8 cellular contexts compared by ENCODE assay signal in the genomic region with DNA sequence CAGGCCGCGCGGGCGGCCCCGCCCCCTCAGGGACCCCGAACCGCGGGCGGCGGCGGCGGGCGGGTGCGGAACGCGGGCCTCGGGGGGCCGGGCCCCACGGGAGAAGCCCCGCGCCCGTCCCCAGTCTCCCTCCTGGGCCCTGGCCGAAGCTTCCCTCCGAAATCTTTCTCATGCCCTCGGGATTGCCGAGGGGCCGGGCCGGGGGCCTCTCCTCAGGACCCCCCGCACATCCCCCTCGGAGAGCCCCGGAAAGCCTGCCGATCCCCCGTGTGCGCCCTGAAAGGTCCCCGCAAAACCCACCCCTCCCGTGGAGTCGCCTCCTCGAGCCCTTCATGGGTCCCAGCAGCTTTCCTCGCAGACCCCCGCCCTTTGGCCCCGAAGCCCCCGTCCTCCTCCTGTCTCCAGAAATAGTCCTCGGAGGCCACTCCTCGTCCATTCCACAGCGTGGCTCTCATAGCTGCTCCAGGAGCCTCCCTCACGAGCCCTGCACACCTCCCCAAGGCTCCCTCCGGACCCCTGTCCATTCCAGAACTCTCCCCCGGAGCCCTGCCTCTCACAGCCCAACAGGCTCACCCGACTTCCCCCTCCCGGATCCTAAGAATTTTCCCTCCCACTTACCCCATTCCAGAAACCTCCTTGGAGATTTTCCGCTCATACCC. TPM values are rescaled to one million over a fixed set of nuclear protein-coding genes. Genes with fewer than 3 reads are reported as not detected.
DNase-seq lines count a peak whose midpoint lies in the region; ATAC-seq and TF ChIP-seq lines count a peak whose summit lies in the region.

No MANE protein-coding gene starts in this region.

- peaks cover 7% of the 10 kb centered on the region for H3K36me3 Mint-ChIP-seq in activated CD4-positive, alpha-beta T cell treated with anti-CD3 and anti-CD28 coated beads for 36 hours (ENCODE audit: low read depth)

- peaks cover 2 to 60% (median 50%) of the 10 kb centered on the region in 9 donors for H3K4me1 ChIP-seq in heart right ventricle

- TF ChIP-seq CTCF in heart right ventricle (IDR thresholded peaks at IDR 0.05) (no peak), retinal pigment epithelial cell (conservative IDR thresholded peaks at IDR 0.05; ENCODE audit: low read depth, low read length) (no peak)

- intact Hi-C loops in activated CD4-positive, alpha-beta T cell treated with anti-CD3 and anti-CD28 coated beads for 36 hours (cut with DNase I, micrococcal nuclease): loop anchor here (1.0 to 5.0 kb wide), 14 partner anchors 9 to 492 kb away; a partner anchor contains a TSS
- intact Hi-C loops in heart right ventricle (cut with DNase I): loop anchor here in 5 of 10 donors (2.0 to 5.0 kb wide), 6 partner anchors 45 to 215 kb away; a partner anchor contains a TSS

- no peaks in the 10 kb centered on the region for H3K9me3 Mint-ChIP-seq in activated CD4-positive, alpha-beta T cell treated with anti-CD3 and anti-CD28 coated beads for 36 hours (ENCODE audit: low read depth)

- peak overlapping the region; percentile 19 for H3K27ac Mint-ChIP-seq in activated CD4-positive, alpha-beta T cell treated with anti-CD3 and anti-CD28 coated beads for 36 hours

- peaks cover 0 to 26% (median 0%) of the 10 kb centered on the region in 9 donors for H3K36me3 ChIP-seq in heart right ventricle

- peak overlapping the region; percentile 79 for H3K4me3 Mint-ChIP-seq in activated CD4-positive, alpha-beta T cell treated with anti-CD3 and anti-CD28 coated beads for 36 hours

- H3K9me3 ChIP-seq in heart right ventricle: no peaks in the 10 kb centered on the region

- 2 to 3% methylated on average over 34 to 42 of the region's 51 CpGs for WGBS in heart right ventricle, 2 donors

- DNase-seq in activated CD4-positive, alpha-beta T cell treated with anti-CD3 and anti-CD28 coated beads for 36 hours: no peak
- no peak for DNase-seq in activated CD4-positive, alpha-beta T cell treated with anti-CD3 and anti-CD28 coated beads, Interleukin-2, amount 50 U/mL, for 4 hours
- peak; percentile 26 for DNase-seq in activated CD8-positive, alpha-beta memory T cell treated with anti-CD3 and anti-CD28 coated beads, Interleukin-2, amount 50 U/mL, for 4 hours
- DNase-seq in heart right ventricle (peak; percentile 28), retinal pigment epithelial cell (ENCODE audit: low read depth) (no peak), mesenteric fat pad (ENCODE audit: low spot score) (no peak), SK-N-DZ (ENCODE audit: low spot score) (no peak)
- no peak for DNase-seq in effector CD8-positive, alpha-beta T cell (lab: John Stamatoyannopoulos, UW)

- H3K4me3 ChIP-seq in heart right ventricle: peak overlapping the region; percentile 60 to 97 (median 82)
- peak overlapping the region; percentile 82 for H3K4me3 ChIP-seq in retinal pigment epithelial cell (ENCODE audit: low read length)

- CTCF ChIA-PET in activated CD4-positive, alpha-beta T cell treated with anti-CD3 and anti-CD28 coated beads for 36 hours (lab: Charles Lee): interaction anchor here (1.0 to 2.6 kb wide), 6 partner anchors 8 to 126 kb away, joined by 3 to 9 read pairs (median 4); a partner anchor contains a TSS

- peak overlapping the region; percentile 44 to 91 (median 82) for H3K27ac ChIP-seq in heart right ventricle

- H3K4me1 Mint-ChIP-seq in activated CD4-positive, alpha-beta T cell treated with anti-CD3 and anti-CD28 coated beads for 36 hours: peaks cover 69% of the 10 kb centered on the region

- no peaks in the 10 kb centered on the region for H3K27me3 Mint-ChIP-seq in activated CD4-positive, alpha-beta T cell treated with anti-CD3 and anti-CD28 coated beads for 36 hours

- POLR2A ChIA-PET in activated CD4-positive, alpha-beta T cell treated with anti-CD3 and anti-CD28 coated beads for 36 hours (lab: Charles Lee): interaction anchor here (0.6 to 1.4 kb wide), 8 partner anchors 8 to 103 kb away, joined by 3 to 12 read pairs (median 4); a partner anchor contains a TSS

- no peak for ATAC-seq in activated CD4-positive, alpha-beta T cell treated with anti-CD3 and anti-CD28 coated beads for 36 hours
- ATAC-seq in heart right ventricle: no peak

- H3K27me3 ChIP-seq in heart right ventricle: no peaks in the 10 kb centered on the region

RNA-seq across cellular contexts. Expression of a gene that starts 0.6 kb away (rescaled TPM):
- total RNA-seq in activated CD4-positive, alpha-beta T cell treated with anti-CD3 and anti-CD28 coated beads for 36 hours: 10 to 100 TPM; 45.2 to 46.9 TPM
- total RNA-seq in heart right ventricle (10 to 100 TPM; 35.5 to 60.4 (median 47.2) TPM), mesenteric fat pad (82.3 TPM)
- 10 to 100 TPM; 59.2 to 92.8 TPM for polyA plus RNA-seq in heart right ventricle
- polyA plus RNA-seq in SK-N-DZ (2014; cell fraction: cytosol; rRNA removed): 59.3 and 63.7 TPM in 2 replicates
- 22.7 and 55.0 TPM in 2 replicates for polyA plus RNA-seq in SK-N-DZ (2014; cell fraction: nucleus; rRNA removed)

RNA-seq across cellular contexts. Expression of a gene that starts 6.9 kb away (rescaled TPM):
- total RNA-seq in activated CD4-positive, alpha-beta T cell treated with anti-CD3 and anti-CD28 coated beads for 36 hours: 100 to 1,000 TPM; 231 to 333 TPM
- 10 to 100 TPM in 5 of 10 donors, 1 to 10 TPM in 5; 6.9 to 64.2 (median 11.1) TPM for total RNA-seq in heart right ventricle
- polyA plus RNA-seq in heart right ventricle: 10 to 100 TPM; 26.9 to 39.6 TPM
- 119 TPM for total RNA-seq in mesenteric fat pad
- not detected in 2 replicates for polyA plus RNA-seq in SK-N-DZ (2014; cell fraction: cytosol; rRNA removed)
- not detected in 2 replicates for polyA plus RNA-seq in SK-N-DZ (2014; cell fraction: nucleus; rRNA removed)

RNA-seq across cellular contexts. Expression of a gene that starts 22.1 kb away (rescaled TPM):
- 1 to 10 TPM; 5.3 to 5.4 TPM for total RNA-seq in activated CD4-positive, alpha-beta T cell treated with anti-CD3 and anti-CD28 coated beads for 36 hours
- total RNA-seq in heart right ventricle (under 1 TPM in 9 of 10 donors, not detected in 1; 0.07 to 0.42 (median 0.32) TPM), mesenteric fat pad (1.1 TPM)
- under 1 TPM; 0.14 to 0.29 TPM for polyA plus RNA-seq in heart right ventricle
- 1.9 and 3.1 TPM in 2 replicates for polyA plus RNA-seq in SK-N-DZ (2014; cell fraction: cytosol; rRNA removed)
- polyA plus RNA-seq in SK-N-DZ (2014; cell fraction: nucleus; rRNA removed): 1.2 and 1.7 TPM in 2 replicates

RNA-seq across cellular contexts. Expression of a gene that starts 46.6 kb away (rescaled TPM):
- under 1 TPM; 0.50 to 0.51 TPM for total RNA-seq in activated CD4-positive, alpha-beta T cell treated with anti-CD3 and anti-CD28 coated beads for 36 hours
- not detected for total RNA-seq in heart right ventricle
- not detected for polyA plus RNA-seq in heart right ventricle
- not detected for total RNA-seq in mesenteric fat pad
- not detected in 2 replicates for polyA plus RNA-seq in SK-N-DZ (2014; cell fraction: cytosol; rRNA removed)
- polyA plus RNA-seq in SK-N-DZ (2014; cell fraction: nucleus; rRNA removed): not detected in 2 replicates

RNA-seq across cellular contexts. Expression of a gene that starts 48.1 kb away (rescaled TPM):
- total RNA-seq in activated CD4-positive, alpha-beta T cell treated with anti-CD3 and anti-CD28 coated beads for 36 hours: 10 to 100 TPM; 40.4 to 54.2 TPM
- total RNA-seq in heart right ventricle (10 to 100 TPM; 34.3 to 46.4 (median 38.8) TPM), mesenteric fat pad (29.7 TPM)
- polyA plus RNA-seq in heart right ventricle: 10 to 100 TPM; 24.1 to 48.2 TPM
- 22.7 and 24.5 TPM in 2 replicates for polyA plus RNA-seq in SK-N-DZ (2014; cell fraction: cytosol; rRNA removed)
- 20.1 and 24.0 TPM in 2 replicates for polyA plus RNA-seq in SK-N-DZ (2014; cell fraction: nucleus; rRNA removed)

Comparison
In these comparisons a context has a peak if more than half of its experiments do, and no peak if none do; other contexts are left out.
1. DNase-seq: peak in activated CD8-positive, alpha-beta memory T cell treated with anti-CD3 and anti-CD28 coated beads, Interleukin-2, amount 50 U/mL, for 4 hours (single experiment) and heart right ventricle (2 of 2); none in activated CD4-positive, alpha-beta T cell treated with anti-CD3 and anti-CD28 coated beads for 36 hours (single experiment), activated CD4-positive, alpha-beta T cell treated with anti-CD3 and anti-CD28 coated beads, Interleukin-2, amount 50 U/mL, for 4 hours (0 of 2), retinal pigment epithelial cell (single experiment), mesenteric fat pad (single experiment), SK-N-DZ (single experiment) and effector CD8-positive, alpha-beta T cell (single experiment).